12 cellular contexts compared by ENCODE assay signal in genomic region chr11:94401773-94402265, GRCh38. TPM values are rescaled to one million over a fixed set of nuclear protein-coding genes. Genes with fewer than 3 reads are reported as not detected.
A peak's percentile ranks its signal among the peaks of the same experiment; 100 is the strongest.
DNase-seq lines count a peak whose midpoint lies in the region; ATAC-seq and TF ChIP-seq lines count a peak whose summit lies in the region.
"Had no signal": no experiment of that assay in that cellular context is flagged by ENCODE, and none has a peak within 500 bp of the region (broad histone marks: within the 10 kb centered on the region; RNA-seq: fewer than 3 reads in every experiment).

No MANE protein-coding gene starts in this region.

- H3K79me2 ChIP-seq in ACC112 (ENCODE audit: control insufficient read depth, insufficient read depth, low read length, unreplicated experiment): no peaks in the 10 kb centered on the region
- H3K79me2 ChIP-seq in neural cell (replicated peaks; ENCODE audit: insufficient read depth, low read length): no peaks in the 10 kb centered on the region

- no peak overlapping the region for H2AFZ ChIP-seq in ACC112 (ENCODE audit: low read length, unreplicated experiment)
- H2AFZ ChIP-seq in neural cell (ENCODE audit: low read depth, low read length): no peak overlapping the region

- no peak for TF ChIP-seq RAD21 in neural cell (conservative IDR thresholded peaks at IDR 0.05)

- DNase-seq in esophagus muscularis mucosa (ENCODE audit: extremely low spot score) (no peak), activated gamma-delta T cell treated with Interleukin-2 at 50 U/mL for 16 hours (no peak), NCI-H526 treated with DMSO at 0.1 percent for 48 hours (lab: John Stamatoyannopoulos, UW) (no peak)
- DNase-seq: GDM1 had no signal

- peaks cover 55% of the 10 kb centered on the region for H3K27me3 ChIP-seq in ACC112 (ENCODE audit: insufficient read depth, low read length)
- peaks cover 48% of the 10 kb centered on the region for H3K27me3 ChIP-seq in HUES64 (ENCODE audit: insufficient read depth, low read length)
- peaks cover 0 to 47% (median 5%) of the 10 kb centered on the region in 4 donors for H3K27me3 ChIP-seq in esophagus muscularis mucosa
- H3K27me3 ChIP-seq in neural cell (ENCODE audit: insufficient read depth, low read depth, low read length): peaks cover 31% of the 10 kb centered on the region

- TF ChIP-seq POLR2A in esophagus muscularis mucosa (IDR thresholded peaks at IDR 0.05; ENCODE audit: low read depth): no peak

- H3K27ac ChIP-seq in ACC112 (ENCODE audit: low read depth, low read length) (no peak overlapping the region), HUES64 (ENCODE audit: low read depth, low read length) (no peak overlapping the region), esophagus muscularis mucosa (replicated peaks in 1 of 4) (no peak overlapping the region), neural cell (ENCODE audit: low read length) (no peak overlapping the region)
- H3K27ac ChIP-seq: BLaER1 treated with 17β-estradiol and CSF1 and Interleukin-3, amounts not matched to agents 10 nM and 100 nM; HL-60 had no signal

- peak overlapping the region; percentile 46 for H3K4me2 ChIP-seq in neural cell (ENCODE audit: low read length)
- H3K4me2 ChIP-seq: BLaER1 treated with 17β-estradiol and CSF1 and Interleukin-3, amounts not matched to agents 10 nM and 100 nM had no signal

- no peak for ATAC-seq in HG03520 (IDR thresholded peaks at IDR 0.05; ENCODE audit: unreplicated experiment)
- no peak for ATAC-seq in HG03039 (IDR thresholded peaks at IDR 0.05; ENCODE audit: unreplicated experiment)

- H3K9me3 ChIP-seq in HUES64 (ENCODE audit: insufficient read depth, low read depth, low read length) (no peaks in the 10 kb centered on the region), esophagus muscularis mucosa (no peaks in the 10 kb centered on the region), neural cell (ENCODE audit: low read length) (no peaks in the 10 kb centered on the region)

- H4K20me1 ChIP-seq in neural cell (ENCODE audit: insufficient read depth): no peaks in the 10 kb centered on the region
- H4K20me1 ChIP-seq: BLaER1 treated with 17β-estradiol and CSF1 and Interleukin-3, amounts not matched to agents 10 nM and 100 nM had no signal

- H3K36me3 ChIP-seq in ACC112 (ENCODE audit: insufficient read depth, low read length) (no peaks in the 10 kb centered on the region), HUES64 (ENCODE audit: insufficient read depth, low read length) (no peaks in the 10 kb centered on the region), esophagus muscularis mucosa (no peaks in the 10 kb centered on the region), neural cell (ENCODE audit: insufficient read depth, low read length) (no peaks in the 10 kb centered on the region)
- H3K36me3 ChIP-seq: BLaER1 treated with 17β-estradiol and CSF1 and Interleukin-3, amounts not matched to agents 10 nM and 100 nM had no signal

- H3K4me1 ChIP-seq in ACC112 (ENCODE audit: control insufficient read depth, insufficient read depth, low read length, unreplicated experiment): peaks cover 8% of the 10 kb centered on the region
- H3K4me1 ChIP-seq in HUES64 (ENCODE audit: insufficient read depth, low read length): no peaks in the 10 kb centered on the region
- H3K4me1 ChIP-seq in esophagus muscularis mucosa: peaks cover 8 to 16% (median 13%) of the 10 kb centered on the region in 4 donors

- H3K9me2 ChIP-seq in neural cell (ENCODE audit: insufficient read depth, low read length): no peaks in the 10 kb centered on the region

- TF ChIP-seq EP300 in esophagus muscularis mucosa (IDR thresholded peaks at IDR 0.05) (no peak), neural cell (conservative IDR thresholded peaks at IDR 0.05; ENCODE audit: poor library complexity, severe bottlenecking) (no peak)

- no peak for TF ChIP-seq CTCF in esophagus muscularis mucosa (IDR thresholded peaks at IDR 0.05)
- no peak for TF ChIP-seq CTCF in neural cell (IDR thresholded peaks at IDR 0.05; ENCODE audit: poor library complexity, severe bottlenecking)

- peak overlapping the region; percentile 72 for H3K4me3 ChIP-seq in ACC112 (ENCODE audit: low read depth, low read length)
- H3K4me3 ChIP-seq in HUES64 (ENCODE audit: low read length): peak overlapping the region; percentile 58
- H3K4me3 ChIP-seq in esophagus muscularis mucosa: peak overlapping the region; percentile 31 to 47 (median 40)
- H3K4me3 ChIP-seq in neural cell (ENCODE audit: low read length): peak overlapping the region; percentile 74
- H3K4me3 ChIP-seq: BLaER1 treated with 17β-estradiol and CSF1 and Interleukin-3, amounts not matched to agents 10 nM and 100 nM; lung had no signal

- intact Hi-C loops in esophagus muscularis mucosa (cut with DNase I): no loop called here

- no peaks in the 10 kb centered on the region for H3F3A ChIP-seq in neural cell (ENCODE audit: insufficient read depth, low read length, poor library complexity, severe bottlenecking)

- WGBS in HUES64: 27% methylated on average over 10 of the region's 10 CpGs
- 22% methylated on average over 10 of the region's 10 CpGs for WGBS in esophagus muscularis mucosa

- H3K9ac ChIP-seq in HUES64 (ENCODE audit: low read depth, low read length) (no peak overlapping the region), neural cell (ENCODE audit: low read length) (peak overlapping the region; percentile 35)
- H3K9ac ChIP-seq: BLaER1 treated with 17β-estradiol and CSF1 and Interleukin-3, amounts not matched to agents 10 nM and 100 nM had no signal

TF ChIP-seq in neural cell, 6 proteins besides CTCF, POLR2A, EP300 and RAD21:
- TF ChIP-seq SMC3 (conservative IDR thresholded peaks at IDR 0.05; ENCODE audit: poor library complexity) (no peak), EZH2 (IDR thresholded peaks at IDR 0.05; ENCODE audit: borderline replicate concordance, insufficient read depth, low read length, poor library complexity, severe bottlenecking) (no peak), MXI1 (conservative IDR thresholded peaks at IDR 0.05; ENCODE audit: poor library complexity, severe bottlenecking) (no peak), POLR2AphosphoS5 (IDR thresholded peaks at IDR 0.05) (no peak), REST (IDR thresholded peaks at IDR 0.05; ENCODE audit: borderline replicate concordance) (no peak), TAF1 (IDR thresholded peaks at IDR 0.05; ENCODE audit: low read depth) (no peak)

RNA-seq across cellular contexts. Expression of gene GPR83, which starts 0.6 kb away (rescaled TPM):
- 0.40 TPM for polyA plus RNA-seq in HUES64 (2013, experiment 1 of 2)
- polyA plus RNA-seq in HUES64 (2013, experiment 2 of 2): 0.38 TPM
- total RNA-seq in esophagus muscularis mucosa: under 1 TPM in 3 of 4 donors, not detected in 1; 0.17 to 0.40 (median 0.32) TPM
- 0.37 and 0.74 TPM in 2 replicates for polyA plus RNA-seq in neural cell
- polyA minus RNA-seq in neural cell: 0.35 and 0.49 TPM in 2 replicates
